Comparison of ENCODE assay signal across 26 cellular contexts in the genomic region with DNA sequence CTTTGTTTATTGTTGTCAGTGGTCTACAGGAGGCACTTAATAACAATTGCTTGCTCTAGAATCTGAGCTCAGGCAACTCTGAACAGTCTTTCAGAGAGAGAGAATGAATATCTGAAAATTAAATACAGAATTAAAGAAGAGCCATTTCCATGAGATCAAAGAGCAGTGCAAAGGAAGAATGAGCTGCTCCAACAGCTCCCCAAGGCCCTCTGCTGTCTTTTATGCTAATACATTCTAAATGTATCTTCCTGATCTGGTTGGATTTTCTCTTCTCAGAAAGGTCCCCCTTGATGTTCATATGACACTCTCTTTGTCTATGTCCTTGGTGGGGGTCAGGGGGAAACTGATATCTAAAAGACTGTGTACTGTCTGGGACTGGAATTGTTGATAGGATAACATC.
DNase-seq lines count a peak whose midpoint lies in the region; ATAC-seq and TF ChIP-seq lines count a peak whose summit lies in the region.
"Had no signal": no experiment of that assay in that cellular context is flagged by ENCODE, and none has a peak within 500 bp of the region (broad histone marks: within the 10 kb centered on the region; RNA-seq: fewer than 3 reads in every experiment).

No MANE protein-coding gene starts in this region.

- H3K4me1 ChIP-seq in OCI-LY1 (ENCODE audit: insufficient read depth, low read length, severe bottlenecking) (peaks cover 16% of the 10 kb centered on the region), osteoblast (ENCODE audit: insufficient read depth, low read length) (no peaks in the 10 kb centered on the region)
- H3K4me1 ChIP-seq: HAP-1, parathyroid adenoma, transverse colon had no signal

- H3K4me3 ChIP-seq in OCI-LY1 (ENCODE audit: low read depth, low read length, poor library complexity, severe bottlenecking) (no peak overlapping the region), cardiac fibroblast (replicated peaks in 1 of 2; ENCODE audit: low read depth in 2 of 2, low read length in 2 of 2) (no peak overlapping the region), osteoblast (ENCODE audit: insufficient read depth, low read length) (no peak overlapping the region)
- H3K4me3 ChIP-seq: HAP-1, PC-9, transverse colon had no signal

- H3K36me3 ChIP-seq in OCI-LY1 (ENCODE audit: insufficient read depth, low read length) (no peaks in the 10 kb centered on the region), osteoblast (ENCODE audit: insufficient read depth, low read length) (no peaks in the 10 kb centered on the region)
- H3K36me3 ChIP-seq: HAP-1, transverse colon had no signal

- H3K9ac ChIP-seq in OCI-LY1 (ENCODE audit: low read length): no peak overlapping the region
- H3K9ac ChIP-seq: parathyroid adenoma had no signal

- intact Hi-C loops in left cardiac atrium (cut with DNase I): no loop called here
- intact Hi-C loops in activated naive CD4-positive, alpha-beta T cell treated with anti-CD3 and anti-CD28 coated beads for 36 hours (cut with micrococcal nuclease): no loop called here

- no peaks in the 10 kb centered on the region for H3K36me3 Mint-ChIP-seq in activated naive CD4-positive, alpha-beta T cell treated with anti-CD3 and anti-CD28 coated beads for 36 hours (ENCODE audit: low read depth)
- H3K36me3 Mint-ChIP-seq: memory B cell, naive B cell had no signal

- H4K20me1 ChIP-seq in OCI-LY1 (ENCODE audit: insufficient read depth, low read length) (no peaks in the 10 kb centered on the region), osteoblast (ENCODE audit: insufficient read depth, low read length) (no peaks in the 10 kb centered on the region)

- no peaks in the 10 kb centered on the region for H3K9me2 ChIP-seq in OCI-LY1 (ENCODE audit: low read depth, low read length)

- ATAC-seq in left cardiac atrium: no peak
- ATAC-seq: activated CD4-positive, CD25-positive, alpha-beta regulatory T cell treated with anti-CD3 and anti-CD28 coated beads, Interleukin-2, amount 50 U/mL, for 24 hours; activated CD8-positive, alpha-beta T cell treated with anti-CD3 and anti-CD28 coated beads, Interleukin-2, amount 10 ng/mL, durations not matched to agents 7 days and 5 days; activated T-cell treated with anti-CD3 and anti-CD28 coated beads, Interleukin-2, amount 50 U/mL, for 4 hours; effector memory CD8-positive, alpha-beta T cell; stimulated activated naive CD8-positive, alpha-beta T cell treated with anti-CD3 and anti-CD28 coated beads, Interleukin-15, Interleukin-2, amounts not matched to agents 100 U/mL and 50 U/mL, for 24 hours had no signal

- CTCF ChIA-PET in activated naive CD4-positive, alpha-beta T cell treated with anti-CD3 and anti-CD28 coated beads for 36 hours (lab: Charles Lee): interaction anchor here (0.6 kb wide), 1 partner anchor 603 kb away, joined by 3 read pairs; no protein-coding TSS in a partner anchor

- H3K27ac ChIP-seq in OCI-LY1 (ENCODE audit: low read depth, low read length, poor library complexity, severe bottlenecking) (no peak overlapping the region), osteoblast (ENCODE audit: low read depth, low read length) (no peak overlapping the region)
- H3K27ac ChIP-seq: C4-2B, parathyroid adenoma, PC-9, transverse colon had no signal

- no peak overlapping the region for H3K4me3 Mint-ChIP-seq in activated naive CD4-positive, alpha-beta T cell treated with anti-CD3 and anti-CD28 coated beads for 36 hours
- H3K4me3 Mint-ChIP-seq: activated CD8-positive, alpha-beta T cell treated with anti-CD3 and anti-CD28 coated beads, Interleukin-2, amount 10 ng/mL, durations not matched to agents 7 days and 5 days; activated T-cell treated with anti-CD3 and anti-CD28 coated beads, Interleukin-2, amount 50 U/mL, for 4 hours; effector memory CD8-positive, alpha-beta T cell; memory B cell; naive B cell had no signal

- H2AFZ ChIP-seq in OCI-LY1 (ENCODE audit: low read length) (peak overlapping the region; percentile 94), osteoblast (ENCODE audit: low read length) (peak overlapping the region; percentile 36)
- H2AFZ ChIP-seq: parathyroid adenoma, PC-9 had no signal

- H3K4me2 ChIP-seq in OCI-LY1 (ENCODE audit: low read length) (no peak overlapping the region), osteoblast (ENCODE audit: insufficient read depth, low read length) (no peak overlapping the region)
- H3K4me2 ChIP-seq: PC-9 had no signal

- peak; percentile 44; the same call in 1 of the 2 replicates for TF ChIP-seq CTCF in OCI-LY1 (IDR thresholded peaks at IDR 0.05; ENCODE audit: low read length)
- peak; percentile 6 for TF ChIP-seq CTCF in cardiac fibroblast (IDR thresholded peaks at IDR 0.05; ENCODE audit: low read depth, low read length)
- peak; percentile 21 for TF ChIP-seq CTCF in osteoblast (IDR thresholded peaks at IDR 0.05; ENCODE audit: extremely low read depth, low read depth, low read length)

- H3K4me1 Mint-ChIP-seq in activated naive CD4-positive, alpha-beta T cell treated with anti-CD3 and anti-CD28 coated beads for 36 hours (ENCODE audit: low read depth): no peaks in the 10 kb centered on the region
- H3K4me1 Mint-ChIP-seq: memory B cell, naive B cell had no signal

- no peaks in the 10 kb centered on the region for H3F3A ChIP-seq in OCI-LY1 (ENCODE audit: insufficient read depth, low read length)

- peaks cover 3% of the 10 kb centered on the region for H3K9me3 Mint-ChIP-seq in activated naive CD4-positive, alpha-beta T cell treated with anti-CD3 and anti-CD28 coated beads for 36 hours

- H3K27me3 ChIP-seq in OCI-LY1 (ENCODE audit: insufficient read depth, low read length) (no peaks in the 10 kb centered on the region), osteoblast (ENCODE audit: insufficient read depth, low read length) (no peaks in the 10 kb centered on the region)
- H3K27me3 ChIP-seq: transverse colon had no signal

- no peak overlapping the region for H3K27ac Mint-ChIP-seq in activated naive CD4-positive, alpha-beta T cell treated with anti-CD3 and anti-CD28 coated beads for 36 hours
- H3K27ac Mint-ChIP-seq: activated CD8-positive, alpha-beta T cell treated with anti-CD3 and anti-CD28 coated beads, Interleukin-2, amount 10 ng/mL, durations not matched to agents 7 days and 5 days; effector memory CD8-positive, alpha-beta T cell; memory B cell; naive B cell had no signal

- H3K27me3 Mint-ChIP-seq in activated naive CD4-positive, alpha-beta T cell treated with anti-CD3 and anti-CD28 coated beads for 36 hours (ENCODE audit: low read depth): no peaks in the 10 kb centered on the region
- H3K27me3 Mint-ChIP-seq: effector memory CD8-positive, alpha-beta T cell; memory B cell; naive B cell had no signal

- H3K9me3 ChIP-seq in OCI-LY1 (ENCODE audit: low read length) (peaks cover 7% of the 10 kb centered on the region; the same call in 1 of the 2 replicates), osteoblast (ENCODE audit: low read depth, low read length) (no peaks in the 10 kb centered on the region)
- H3K9me3 ChIP-seq: HAP-1, transverse colon had no signal

- peak; percentile 1 for DNase-seq in DMS53 (lab: John Stamatoyannopoulos, UW)
- no peak for DNase-seq in DMS53 treated with DMSO at 0.1 percent for 48 hours (lab: John Stamatoyannopoulos, UW; ENCODE audit: unreplicated experiment)
- peak in 1 of 2 donors; percentile 33 for DNase-seq in cardiac fibroblast (ENCODE audit: low read depth in 2 of 2)
- no peak for DNase-seq in osteoblast (ENCODE audit: insufficient read length, low spot score, missing footprints)
- DNase-seq in left cardiac atrium: no peak
- no peak for DNase-seq in activated naive CD4-positive, alpha-beta T cell treated with anti-CD3 and anti-CD28 coated beads for 36 hours
- no peak for DNase-seq in hippocampal formation (lab: John Stamatoyannopoulos, UW)
- DNase-seq: 8988T; activated CD8-positive, alpha-beta T cell treated with anti-CD3 and anti-CD28 coated beads, Interleukin-2, amount 10 ng/mL, durations not matched to agents 7 days and 5 days; activated naive CD4-positive, alpha-beta T cell treated with anti-CD3 and anti-CD28 coated beads, Interleukin-2, amount 50 U/mL, for 16 hours; activated T-cell treated with anti-CD3 and anti-CD28 coated beads, Interleukin-2, amount 50 U/mL, for 4 hours; effector memory CD8-positive, alpha-beta T cell; kidney glomerular epithelial cell; naive B cell; NCI-H510A treated with DMSO at 0.1 percent for 48 hours; PC-9; stimulated activated CD4-positive, alpha-beta T cell treated with anti-CD3 and anti-CD28 coated beads, Interleukin-1b, Interleukin-23, amount 100 ng/mL, for 48 hours; stimulated activated naive CD8-positive, alpha-beta T cell treated with anti-CD3 and anti-CD28 coated beads, Interleukin-15, Interleukin-2, amounts not matched to agents 100 U/mL and 50 U/mL, for 24 hours; T-helper 9 cell; transverse colon had no signal

- H3K79me2 ChIP-seq in OCI-LY1 (ENCODE audit: insufficient read depth, low read length) (no peaks in the 10 kb centered on the region), osteoblast (ENCODE audit: insufficient read depth, low read length) (no peaks in the 10 kb centered on the region)
- H3K79me2 ChIP-seq: parathyroid adenoma had no signal
